Comparison of ENCODE assay signal across 8 cellular contexts in the genomic region with DNA sequence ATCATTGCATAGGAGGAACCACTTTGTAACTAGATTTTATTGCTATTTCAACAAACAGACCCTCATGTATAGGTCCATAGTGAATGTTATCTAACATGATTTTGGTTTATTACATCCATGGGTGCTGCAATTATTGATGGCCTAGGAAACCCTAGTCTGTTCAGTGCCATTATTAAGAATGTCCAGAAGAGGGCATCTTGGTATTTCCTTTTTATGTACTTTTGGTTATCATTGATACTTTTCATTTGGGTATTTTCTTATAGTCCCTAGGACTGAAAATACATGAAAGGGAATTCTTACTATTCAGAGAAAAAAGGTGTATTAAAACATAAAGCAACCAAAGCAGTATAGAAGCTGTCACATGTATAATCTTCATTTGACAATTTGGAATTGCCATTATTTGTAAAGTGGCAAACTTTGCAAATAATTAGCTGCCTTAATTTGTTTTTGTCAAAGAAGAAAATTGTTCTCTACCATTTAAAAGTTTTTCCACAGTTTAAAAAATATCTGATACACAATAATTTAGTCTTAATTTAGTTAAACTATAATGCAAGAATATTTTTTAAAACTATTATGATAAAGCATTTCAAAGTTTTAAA. TPM values are rescaled to one million over a fixed set of nuclear protein-coding genes. Genes with fewer than 3 reads are reported as not detected.
DNase-seq lines count a peak whose midpoint lies in the region; ATAC-seq and FAIRE-seq lines count a peak whose summit lies in the region.

No MANE protein-coding gene starts in this region.

- in situ Hi-C loops in G401 (cut with HindIII; ENCODE audit: low sequenced_read_pairs), result no loop called here

- no peak overlapping the region for H3K4me3 Mint-ChIP-seq in activated T-helper 1 cell treated with anti-CD3 and anti-CD28 coated beads, Interleukin-12 subunit alpha, Interleukin-12 subunit beta, Interleukin-2, Interleukin-4 antibody, amounts not matched to agents 30 ng/mL and 10 ng/mL and 1 ng/mL, durations not matched to agents 14 hours and 24 hours and 36 hours

- no peak for ATAC-seq in GM21786 (IDR thresholded peaks at IDR 0.05; ENCODE audit: unreplicated experiment)

- H3K27me3 Mint-ChIP-seq in activated T-helper 1 cell treated with anti-CD3 and anti-CD28 coated beads, Interleukin-12 subunit alpha, Interleukin-12 subunit beta, Interleukin-2, Interleukin-4 antibody, amounts not matched to agents 30 ng/mL and 10 ng/mL and 1 ng/mL, durations not matched to agents 14 hours and 24 hours and 36 hours (ENCODE audit: insufficient read depth), result no peaks in the 10 kb centered on the region

- H3K27ac Mint-ChIP-seq in activated T-helper 1 cell treated with anti-CD3 and anti-CD28 coated beads, Interleukin-12 subunit alpha, Interleukin-12 subunit beta, Interleukin-2, Interleukin-4 antibody, amounts not matched to agents 30 ng/mL and 10 ng/mL and 1 ng/mL, durations not matched to agents 14 hours and 24 hours and 36 hours, result no peak overlapping the region

- H3K9me3 Mint-ChIP-seq in activated T-helper 1 cell treated with anti-CD3 and anti-CD28 coated beads, Interleukin-12 subunit alpha, Interleukin-12 subunit beta, Interleukin-2, Interleukin-4 antibody, amounts not matched to agents 30 ng/mL and 10 ng/mL and 1 ng/mL, durations not matched to agents 14 hours and 24 hours and 36 hours, result no peaks in the 10 kb centered on the region

- DNase-seq in G401 (ENCODE audit: low spot score) (peak; percentile 28), HuH-7.5 (ENCODE audit: low spot score) (peak; percentile 37), SW480 (ENCODE audit: low spot score) (peak; percentile 53), frontal cortex (ENCODE audit: low spot score in 2 of 2) (peak; percentile 7 to 22), stromal cell of bone marrow (ENCODE audit: low read depth) (peak; percentile 14), NCI-H524 treated with DMSO at 0.1 percent for 48 hours (lab: John Stamatoyannopoulos, UW) (no peak)
- no peak for DNase-seq in activated T-helper 1 cell treated with anti-CD3 and anti-CD28 coated beads, Interleukin-12 subunit alpha, Interleukin-12 subunit beta, Interleukin-2, Interleukin-4 antibody, amounts not matched to agents 30 ng/mL and 10 ng/mL and 1 ng/mL, durations not matched to agents 14 hours and 24 hours and 36 hours (ENCODE audit: low spot score)

- FAIRE-seq in frontal cortex (lab: Jason Lieb, UNC), result peak; percentile 76

- H3K36me3 Mint-ChIP-seq in activated T-helper 1 cell treated with anti-CD3 and anti-CD28 coated beads, Interleukin-12 subunit alpha, Interleukin-12 subunit beta, Interleukin-2, Interleukin-4 antibody, amounts not matched to agents 30 ng/mL and 10 ng/mL and 1 ng/mL, durations not matched to agents 14 hours and 24 hours and 36 hours (ENCODE audit: low read depth), result peaks cover 21% of the 10 kb centered on the region

- intact Hi-C loops in activated T-helper 1 cell treated with anti-CD3 and anti-CD28 coated beads, Interleukin-12 subunit alpha, Interleukin-12 subunit beta, Interleukin-2, Interleukin-4 antibody, amounts not matched to agents 30 ng/mL and 10 ng/mL and 1 ng/mL, durations not matched to agents 14 hours and 24 hours and 36 hours (cut with micrococcal nuclease), result loop anchor here (1.0 to 5.0 kb wide), 4 partner anchors 48 to 639 kb away; no protein-coding TSS in a partner anchor

- H3K4me1 Mint-ChIP-seq in activated T-helper 1 cell treated with anti-CD3 and anti-CD28 coated beads, Interleukin-12 subunit alpha, Interleukin-12 subunit beta, Interleukin-2, Interleukin-4 antibody, amounts not matched to agents 30 ng/mL and 10 ng/mL and 1 ng/mL, durations not matched to agents 14 hours and 24 hours and 36 hours (ENCODE audit: low read depth), result no peaks in the 10 kb centered on the region

RNA-seq across cellular contexts. Expression of gene CNOT10, which starts 48.7 kb away (rescaled TPM):
- total RNA-seq in G401 (2014; rRNA removed; shearing (Covaris generic)), result 23.1 and 23.9 TPM in 2 replicates
- total RNA-seq in frontal cortex, result 47.7 TPM
- 55.5 and 71.3 TPM in 2 replicates for total RNA-seq in activated T-helper 1 cell treated with anti-CD3 and anti-CD28 coated beads, Interleukin-12 subunit alpha, Interleukin-12 subunit beta, Interleukin-2, Interleukin-4 antibody, amounts not matched to agents 30 ng/mL and 10 ng/mL and 1 ng/mL, durations not matched to agents 14 hours and 24 hours and 36 hours

Comparison
In these comparisons a context has a peak if more than half of its experiments do, and no peak if none do; other contexts are left out.
1. DNase-seq: peak in G401 (single experiment), HuH-7.5 (single experiment), SW480 (single experiment), frontal cortex (2 of 2) and stromal cell of bone marrow (single experiment); none in activated T-helper 1 cell treated with anti-CD3 and anti-CD28 coated beads, Interleukin-12 subunit alpha, Interleukin-12 subunit beta, Interleukin-2, Interleukin-4 antibody, amounts not matched to agents 30 ng/mL and 10 ng/mL and 1 ng/mL, durations not matched to agents 14 hours and 24 hours and 36 hours (single experiment) and NCI-H524 treated with DMSO at 0.1 percent for 48 hours (single experiment).